In genomic region chr22:33515733-33516297, GRCh38 we compare ENCODE assay signal across 30 cellular contexts.
A peak's percentile ranks its signal among the peaks of the same experiment; 100 is the strongest.
DNase-seq lines count a peak whose midpoint lies in the region; ATAC-seq, FAIRE-seq and TF ChIP-seq lines count a peak whose summit lies in the region.
"Had no signal": no experiment of that assay in that cellular context is flagged by ENCODE, and none has a peak within 500 bp of the region (broad histone marks: within the 10 kb centered on the region; RNA-seq: fewer than 3 reads in every experiment).

No MANE protein-coding gene starts in this region.

- ATAC-seq in HepG2 (peak; percentile 58), aorta (ENCODE audit: low FRiP score) (no peak)
- ATAC-seq: A549; activated CD8-positive, alpha-beta memory T cell treated with anti-CD3 and anti-CD28 coated beads, Interleukin-2, amount 10 ng/mL, durations not matched to agents 7 days and 5 days had no signal

- CTCF ChIA-PET in HepG2 (lab: Yijun Ruan, JAX; ENCODE audit: low intra/inter-chr PET ratio, low total read pairs) (interaction anchor here (1.7 kb wide), 1 partner anchor 63 kb away, joined by 5 read pairs; no protein-coding TSS in a partner anchor), RWPE1 (lab: Yijun Ruan, JAX) (no interaction called here)

- no peaks in the 10 kb centered on the region for H4K20me1 ChIP-seq in HepG2 (ENCODE audit: insufficient read depth, low read length)

- H3K27me3 ChIP-seq in HepG2 (ENCODE audit: control insufficient read depth in 1 of 2, insufficient read depth in 2 of 2, low read length in 2 of 2) (no peaks in the 10 kb centered on the region), aorta (ENCODE audit: control insufficient read depth in 1 of 2, insufficient read depth in 2 of 2, low read length in 1 of 2) (no peaks in the 10 kb centered on the region)
- H3K27me3 ChIP-seq: ascending aorta, BE2C, Peyer's patch, tibial nerve had no signal

- H3K4me3 ChIP-seq in HepG2 (replicated peaks in 1 of 3; ENCODE audit: insufficient read depth in 1 of 3, low read depth in 2 of 3, low read length in 3 of 3), result no peak overlapping the region
- no peak overlapping the region for H3K4me3 ChIP-seq in aorta (ENCODE audit: low read length in 2 of 2)
- H3K4me3 ChIP-seq: A549, ascending aorta, Peyer's patch, SK-N-MC, tibial nerve had no signal

- no peak for TF ChIP-seq POLR2A in HepG2 (IDR thresholded peaks at IDR 0.05; ENCODE audit: insufficient read depth in 1 of 2, low read depth in 2 of 2, low read length in 2 of 2)

- intact Hi-C loops in HepG2 (cut with micrococcal nuclease; ENCODE audit: unreplicated experiment) (loop anchor here (10.0 kb wide), 1 partner anchor 399 kb away; no protein-coding TSS in a partner anchor), aorta (cut with DNase I) (loop anchor here (5.0 to 10.0 kb wide), 2 partner anchors 409 to 591 kb away; partner anchors contain the start of gene LARGE1 (in 1 of the 2))
- intact Hi-C loops in activated CD4-positive, alpha-beta T cell treated with anti-CD3 and anti-CD28 coated beads, Interleukin-2, amount 10 ng/mL, durations not matched to agents 24 days and 14 days (cut with micrococcal nuclease), result no loop called here

- H3K36me3 ChIP-seq in HepG2 (replicated peaks in 1 of 2; ENCODE audit: control insufficient read depth in 1 of 2, insufficient read depth in 2 of 2, low read length in 2 of 2), result no peaks in the 10 kb centered on the region
- no peaks in the 10 kb centered on the region for H3K36me3 ChIP-seq in aorta (ENCODE audit: control insufficient read depth in 1 of 2, insufficient read depth in 2 of 2, low read length in 1 of 2)
- H3K36me3 ChIP-seq: ascending aorta, BE2C, Peyer's patch had no signal

- H3K9ac ChIP-seq in HepG2 (ENCODE audit: insufficient read depth, low read depth, low read length), result no peak overlapping the region

- H3K27ac ChIP-seq in HepG2 (ENCODE audit: extremely low read length, insufficient read depth, low read length) (peak overlapping the region; percentile 56), aorta (ENCODE audit: low read depth in 1 of 2, low read length in 2 of 2) (no peak overlapping the region), RWPE1 (no peak overlapping the region)
- H3K27ac ChIP-seq: A549, ascending aorta, Peyer's patch, SK-N-MC, tibial nerve had no signal

- no peaks in the 10 kb centered on the region for H3K27me3 Mint-ChIP-seq in activated CD4-positive, alpha-beta T cell treated with anti-CD3 and anti-CD28 coated beads, Interleukin-2, amount 10 ng/mL, durations not matched to agents 24 days and 14 days
- H3K27me3 Mint-ChIP-seq: activated CD4-positive, alpha-beta T cell treated with anti-CD3 and anti-CD28 coated beads, Interleukin-2, amount 10 ng/mL, durations not matched to agents 7 days and 5 days; activated CD8-positive, alpha-beta memory T cell treated with anti-CD3 and anti-CD28 coated beads, Interleukin-2, amount 10 ng/mL, durations not matched to agents 7 days and 5 days; activated naive CD4-positive, alpha-beta T cell treated with anti-CD3 and anti-CD28 coated beads, Interleukin-2, amount 50 U/mL, for 24 hours had no signal

- H3K4me1 ChIP-seq in HepG2 (ENCODE audit: insufficient read depth, low read length) (peaks cover 90% of the 10 kb centered on the region), aorta (ENCODE audit: control insufficient read depth in 1 of 2, insufficient read depth in 2 of 2, low read length in 2 of 2) (peaks cover 0 to 3% of the 10 kb centered on the region in 2 donors)
- H3K4me1 ChIP-seq: ascending aorta, BE2C, Peyer's patch had no signal

- no peak for FAIRE-seq in HepG2 (lab: Jason Lieb, UNC)
- FAIRE-seq: A549, GM12892 had no signal

- no peaks in the 10 kb centered on the region for H3K9me3 Mint-ChIP-seq in activated CD4-positive, alpha-beta T cell treated with anti-CD3 and anti-CD28 coated beads, Interleukin-2, amount 10 ng/mL, durations not matched to agents 24 days and 14 days
- H3K9me3 Mint-ChIP-seq: activated CD4-positive, alpha-beta T cell treated with anti-CD3 and anti-CD28 coated beads, Interleukin-2, amount 10 ng/mL, durations not matched to agents 7 days and 5 days; activated naive CD4-positive, alpha-beta T cell treated with anti-CD3 and anti-CD28 coated beads, Interleukin-2, amount 50 U/mL, for 24 hours; activated T-helper 1 cell treated with anti-CD3 and anti-CD28 coated beads, Interleukin-12 subunit alpha, Interleukin-12 subunit beta, Interleukin-2, Interleukin-4 antibody, amounts not matched to agents 30 ng/mL and 10 ng/mL and 1 ng/mL, durations not matched to agents 14 hours and 24 hours and 36 hours; nephron had no signal

- POLR2A ChIA-PET in HepG2 (lab: Yijun Ruan, JAX), result interaction anchor here (8.1 kb wide), 1 partner anchor 25 kb away, joined by 68 read pairs; no protein-coding TSS in a partner anchor
- POLR2A ChIA-PET in RWPE1 (lab: Yijun Ruan, JAX; ENCODE audit: low non-redundant PET), result no interaction called here

- H3K4me1 Mint-ChIP-seq in activated CD4-positive, alpha-beta T cell treated with anti-CD3 and anti-CD28 coated beads, Interleukin-2, amount 10 ng/mL, durations not matched to agents 24 days and 14 days, result no peaks in the 10 kb centered on the region
- H3K4me1 Mint-ChIP-seq: activated CD4-positive, alpha-beta T cell treated with anti-CD3 and anti-CD28 coated beads, Interleukin-2, amount 10 ng/mL, durations not matched to agents 7 days and 5 days; activated CD8-positive, alpha-beta memory T cell treated with anti-CD3 and anti-CD28 coated beads, Interleukin-2, amount 10 ng/mL, durations not matched to agents 7 days and 5 days; activated naive CD4-positive, alpha-beta T cell treated with anti-CD3 and anti-CD28 coated beads, Interleukin-2, amount 50 U/mL, for 24 hours had no signal

- H3K9me3 ChIP-seq in HepG2 (ENCODE audit: low read length) (no peaks in the 10 kb centered on the region), aorta (ENCODE audit: control insufficient read depth, low read length) (no peaks in the 10 kb centered on the region)
- H3K9me3 ChIP-seq: A549, ascending aorta, BE2C, Peyer's patch, tibial nerve had no signal

- H3K27ac Mint-ChIP-seq in activated CD4-positive, alpha-beta T cell treated with anti-CD3 and anti-CD28 coated beads, Interleukin-2, amount 10 ng/mL, durations not matched to agents 24 days and 14 days, result no peak overlapping the region
- H3K27ac Mint-ChIP-seq: activated CD4-positive, alpha-beta T cell treated with anti-CD3 and anti-CD28 coated beads, Interleukin-2, amount 10 ng/mL, durations not matched to agents 7 days and 5 days; activated CD8-positive, alpha-beta memory T cell treated with anti-CD3 and anti-CD28 coated beads, Interleukin-2, amount 10 ng/mL, durations not matched to agents 7 days and 5 days; activated naive CD4-positive, alpha-beta T cell treated with anti-CD3 and anti-CD28 coated beads, Interleukin-2, amount 50 U/mL, for 24 hours; activated T-helper 1 cell treated with anti-CD3 and anti-CD28 coated beads, Interleukin-12 subunit alpha, Interleukin-12 subunit beta, Interleukin-2, Interleukin-4 antibody, amounts not matched to agents 30 ng/mL and 10 ng/mL and 1 ng/mL, durations not matched to agents 14 hours and 24 hours and 36 hours; HFFc6 had no signal

- no TSS peak for BruUV-seq in HepG2 (replicated peaks; lab: Mats Ljungman, UMichigan)

- 0 out of 4 replicates have a peak, but pooled peaks of 1 of the 2 experiments have one; percentile 9 for TF ChIP-seq EP300 in HepG2 (IDR thresholded peaks at IDR 0.05; ENCODE audit: low read depth in 2 of 2, low read length in 2 of 2)
- TF ChIP-seq EP300 in HepG2 (CRISPR knock-in tag; IDR thresholded peaks at IDR 0.05; ENCODE audit: borderline replicate concordance), result no peak

- in situ Hi-C loops in HepG2 (cut with HindIII; ENCODE audit: extremely low pct_ligation_motif_present, low pct_unique_long_range_greater_than_20kb), result loop anchor here (5.0 to 25.0 kb wide), 3 partner anchors 61 to 396 kb away; partner anchors contain the start of gene LARGE1

- no peaks in the 10 kb centered on the region for H3K79me2 ChIP-seq in HepG2 (ENCODE audit: insufficient read depth, low read length)

- no peak overlapping the region for H3K4me3 Mint-ChIP-seq in activated CD4-positive, alpha-beta T cell treated with anti-CD3 and anti-CD28 coated beads, Interleukin-2, amount 10 ng/mL, durations not matched to agents 24 days and 14 days
- H3K4me3 Mint-ChIP-seq: activated CD4-positive, alpha-beta T cell treated with anti-CD3 and anti-CD28 coated beads, Interleukin-2, amount 10 ng/mL, durations not matched to agents 7 days and 5 days; activated CD8-positive, alpha-beta memory T cell treated with anti-CD3 and anti-CD28 coated beads, Interleukin-2, amount 10 ng/mL, durations not matched to agents 7 days and 5 days; activated naive CD4-positive, alpha-beta T cell treated with anti-CD3 and anti-CD28 coated beads, Interleukin-2, amount 50 U/mL, for 24 hours; activated T-helper 1 cell treated with anti-CD3 and anti-CD28 coated beads, Interleukin-12 subunit alpha, Interleukin-12 subunit beta, Interleukin-2, Interleukin-4 antibody, amounts not matched to agents 30 ng/mL and 10 ng/mL and 1 ng/mL, durations not matched to agents 14 hours and 24 hours and 36 hours; HFFc6; nephron had no signal

- 52% methylated on average over 11 of the region's 11 CpGs for WGBS in HepG2 (ENCODE audit: low lambda C conversion rate)
- 80% methylated on average over 11 of the region's 11 CpGs for WGBS in aorta, 2 donors

- H3K4me2 ChIP-seq in HepG2 (ENCODE audit: low read depth, low read length), result peak overlapping the region; percentile 53
- H3K4me2 ChIP-seq: A549 had no signal

- DNase-seq in NCI-H748 (lab: John Stamatoyannopoulos, UW; ENCODE audit: unreplicated experiment), result peak; percentile 8
- no peak for DNase-seq in NCI-H748 treated with DMSO at 0.1 percent for 48 hours (lab: John Stamatoyannopoulos, UW)
- peak; percentile 77 for DNase-seq in NCI-H345 (lab: John Stamatoyannopoulos, UW)
- DNase-seq in HepG2 (ENCODE audit: low spot score), result peak; percentile 53
- DNase-seq in aorta, result peak; percentile 43 to 76
- no peak for DNase-seq in RWPE1 (ENCODE audit: low spot score)
- no peak for DNase-seq in mucosa of gallbladder (ENCODE audit: low spot score)
- no peak for DNase-seq in activated CD4-positive, alpha-beta T cell treated with anti-CD3 and anti-CD28 coated beads, Interleukin-2, amount 10 ng/mL, durations not matched to agents 24 days and 14 days
- DNase-seq: activated CD4-positive, alpha-beta T cell treated with anti-CD3 and anti-CD28 coated beads, Interleukin-2, amount 10 ng/mL, durations not matched to agents 7 days and 5 days; activated CD8-positive, alpha-beta memory T cell treated with anti-CD3 and anti-CD28 coated beads, Interleukin-2, amount 10 ng/mL, durations not matched to agents 7 days and 5 days; BE2C; central memory CD4-positive, alpha-beta T cell; dermis blood vessel endothelial cell; glutamatergic neuron; HFFc6; left cardiac atrium; NCI-H1694; NCI-H446; stimulated activated CD4-positive, alpha-beta T cell treated with anti-CD3 and anti-CD28 coated beads, Interleukin-2, amount 100 ng/mL, for 48 hours; stimulated activated naive CD4-positive, alpha-beta T cell treated with Interleukin-2 at 50 U/mL for 16 hours; T-helper 2 cell had no signal

- no peaks in the 10 kb centered on the region for H3K36me3 Mint-ChIP-seq in activated CD4-positive, alpha-beta T cell treated with anti-CD3 and anti-CD28 coated beads, Interleukin-2, amount 10 ng/mL, durations not matched to agents 24 days and 14 days (ENCODE audit: low read depth)
- H3K36me3 Mint-ChIP-seq: activated CD8-positive, alpha-beta memory T cell treated with anti-CD3 and anti-CD28 coated beads, Interleukin-2, amount 10 ng/mL, durations not matched to agents 7 days and 5 days; activated naive CD4-positive, alpha-beta T cell treated with anti-CD3 and anti-CD28 coated beads, Interleukin-2, amount 50 U/mL, for 24 hours had no signal

- TF ChIP-seq RAD21 in HepG2 (CRISPR knock-in tag; IDR thresholded peaks at IDR 0.05), result no peak

- H2AFZ ChIP-seq in HepG2 (ENCODE audit: low read length), result no peak overlapping the region

- no peak; the same call in 1 of the 2 replicates for TF ChIP-seq CTCF in HepG2 (CRISPR knock-in tag; IDR thresholded peaks at IDR 0.05)
- TF ChIP-seq CTCF in RWPE1 (conservative IDR thresholded peaks at IDR 0.05; ENCODE audit: low read depth), result no peak

Comparison
In these comparisons a context has a peak if more than half of its experiments do, and no peak if none do; other contexts are left out.
1. DNase-seq: peak in NCI-H748 (single experiment), NCI-H345 (single experiment), HepG2 (single experiment) and aorta (2 of 2); none in NCI-H748 treated with DMSO at 0.1 percent for 48 hours (single experiment), RWPE1 (single experiment), mucosa of gallbladder (single experiment) and activated CD4-positive, alpha-beta T cell treated with anti-CD3 and anti-CD28 coated beads, Interleukin-2, amount 10 ng/mL, durations not matched to agents 24 days and 14 days (single experiment).